8 cellular contexts compared by ENCODE assay signal in genomic region chr19:38975861-38976271, GRCh38. TPM values are rescaled to one million over a fixed set of nuclear protein-coding genes. Genes with fewer than 3 reads are reported as not detected.
DNase-seq lines count a peak whose midpoint lies in the region; ATAC-seq, FAIRE-seq and TF ChIP-seq lines count a peak whose summit lies in the region.

No MANE protein-coding gene starts in this region.

- H3K4me3 Mint-ChIP-seq in CD8-positive, alpha-beta T cell: peak overlapping the region; percentile 59
- peak overlapping the region; percentile 93 for H3K4me3 Mint-ChIP-seq in neural crest cell

- peaks cover 4% of the 10 kb centered on the region for H3K4me1 ChIP-seq in CD8-positive, alpha-beta T cell (ENCODE audit: insufficient read depth, low read length)

- no peaks in the 10 kb centered on the region for H3K9me3 ChIP-seq in CD8-positive, alpha-beta T cell (ENCODE audit: low read length)

- intact Hi-C loops in CD8-positive, alpha-beta T cell (cut with DNase I, micrococcal nuclease): no loop called here

- no peak for TF ChIP-seq CTCF in CD8-positive, alpha-beta T cell (IDR thresholded peaks at IDR 0.05)
- TF ChIP-seq CTCF in fibroblast of mammary gland (conservative IDR thresholded peaks at IDR 0.05; ENCODE audit: control insufficient read depth, insufficient read depth, low read depth, low read length): no peak
- no peak for TF ChIP-seq CTCF in neural crest cell (conservative IDR thresholded peaks at IDR 0.05)

- H3K27ac Mint-ChIP-seq in CD8-positive, alpha-beta T cell: no peak overlapping the region
- H3K27ac Mint-ChIP-seq in neural crest cell (ENCODE audit: unreplicated experiment): peak overlapping the region; percentile 97

- no peak for DNase-seq in CD8-positive, alpha-beta T cell
- DNase-seq in RCC 7860 (ENCODE audit: low spot score) (peak; percentile 43), fibroblast of mammary gland (ENCODE audit: low read depth) (peak; percentile 49), neural crest cell (ENCODE audit: low read depth, low spot score) (peak; percentile 37), DMS114 treated with DMSO at 0.1 percent for 48 hours (lab: John Stamatoyannopoulos, UW; ENCODE audit: unreplicated experiment) (no peak), RKO (ENCODE audit: low spot score) (no peak)
- DNase-seq in NK-92 treated with Interleukin-12 subunit alpha and Interleukin-12 subunit beta, amount 100 ng/mL, for 24 hours (lab: John Stamatoyannopoulos, UW): no peak

- no peak overlapping the region for H3K27ac ChIP-seq in CD8-positive, alpha-beta T cell (ENCODE audit: low read depth, low read length)

- ATAC-seq in CD8-positive, alpha-beta T cell: no peak
- ATAC-seq in GM21515 (IDR thresholded peaks at IDR 0.05; ENCODE audit: unreplicated experiment): no peak

- peaks cover 33% of the 10 kb centered on the region for H3K27me3 Mint-ChIP-seq in CD8-positive, alpha-beta T cell (ENCODE audit: low read depth)
- H3K27me3 Mint-ChIP-seq in neural crest cell (ENCODE audit: low read depth): peaks cover 5% of the 10 kb centered on the region

- H3K36me3 ChIP-seq in CD8-positive, alpha-beta T cell (ENCODE audit: insufficient read depth, low read length): no peaks in the 10 kb centered on the region

- FAIRE-seq in RCC 7860 (lab: Jason Lieb, UNC): no peak

- CTCF ChIA-PET in CD8-positive, alpha-beta T cell (lab: Charles Lee): interaction anchor here (0.7 kb wide), 1 partner anchor 46 kb away, joined by 3 read pairs; the partner anchor contains the start of genes MRPS12 and SARS2

- H3K4me3 ChIP-seq in CD8-positive, alpha-beta T cell (ENCODE audit: low read depth, low read length): no peak overlapping the region
- peak overlapping the region; percentile 50 for H3K4me3 ChIP-seq in fibroblast of mammary gland (ENCODE audit: control insufficient read depth, low read depth, low read length)

- peaks cover 4% of the 10 kb centered on the region for H3K9me3 Mint-ChIP-seq in CD8-positive, alpha-beta T cell
- H3K9me3 Mint-ChIP-seq in neural crest cell: peaks cover 4% of the 10 kb centered on the region

- H3K36me3 Mint-ChIP-seq in CD8-positive, alpha-beta T cell: no peaks in the 10 kb centered on the region
- no peaks in the 10 kb centered on the region for H3K36me3 Mint-ChIP-seq in neural crest cell (ENCODE audit: low read depth)

- POLR2A ChIA-PET in CD8-positive, alpha-beta T cell (lab: Charles Lee): no interaction called here

- peaks cover 12% of the 10 kb centered on the region for H3K27me3 ChIP-seq in CD8-positive, alpha-beta T cell (ENCODE audit: insufficient read depth, low read length)

- peaks cover 8% of the 10 kb centered on the region for H3K4me1 Mint-ChIP-seq in CD8-positive, alpha-beta T cell (ENCODE audit: low read depth)
- peaks cover 26% of the 10 kb centered on the region for H3K4me1 Mint-ChIP-seq in neural crest cell

RNA-seq across cellular contexts. Expression of gene FBXO17, which starts 0.3 kb away (rescaled TPM):
- total RNA-seq in CD8-positive, alpha-beta T cell: not detected
- 29.8 and 30.9 TPM in 2 replicates for total RNA-seq in neural crest cell

RNA-seq across cellular contexts. Expression of gene MRPS12, which starts 45.1 kb away (rescaled TPM):
- 10 to 100 TPM; 14.4 to 15.7 TPM for total RNA-seq in CD8-positive, alpha-beta T cell
- total RNA-seq in neural crest cell: 34.4 and 38.5 TPM in 2 replicates

RNA-seq across cellular contexts. Expression of gene SARS2, which starts 45.3 kb away (rescaled TPM):
- total RNA-seq in CD8-positive, alpha-beta T cell: 10 to 100 TPM; 24.3 to 26.1 TPM
- 54.1 and 58.5 TPM in 2 replicates for total RNA-seq in neural crest cell

RNA-seq across cellular contexts. Expression of gene FBXO27, which starts 56.5 kb away (rescaled TPM):
- total RNA-seq in CD8-positive, alpha-beta T cell: not detected
- 4.9 and 6.8 TPM in 2 replicates for total RNA-seq in neural crest cell

Comparison
In these comparisons a context has a peak if more than half of its experiments do, and no peak if none do; other contexts are left out.
1. DNase-seq: peak in RCC 7860 (single experiment), fibroblast of mammary gland (single experiment) and neural crest cell (single experiment); none in CD8-positive, alpha-beta T cell (0 of 7), NK-92 treated with Interleukin-12 subunit alpha and Interleukin-12 subunit beta, amount 100 ng/mL, for 24 hours (single experiment), DMS114 treated with DMSO at 0.1 percent for 48 hours (single experiment) and RKO (single experiment).
2. RNA of gene FBXO17, which starts 0.3 kb away (total RNA-seq): 29.8 to 30.9 TPM in neural crest cell; not detected in CD8-positive, alpha-beta T cell; every median in the first group is over 10 times any median in the second.